ENCODE assay signal across 3 cellular contexts in the genomic region with DNA sequence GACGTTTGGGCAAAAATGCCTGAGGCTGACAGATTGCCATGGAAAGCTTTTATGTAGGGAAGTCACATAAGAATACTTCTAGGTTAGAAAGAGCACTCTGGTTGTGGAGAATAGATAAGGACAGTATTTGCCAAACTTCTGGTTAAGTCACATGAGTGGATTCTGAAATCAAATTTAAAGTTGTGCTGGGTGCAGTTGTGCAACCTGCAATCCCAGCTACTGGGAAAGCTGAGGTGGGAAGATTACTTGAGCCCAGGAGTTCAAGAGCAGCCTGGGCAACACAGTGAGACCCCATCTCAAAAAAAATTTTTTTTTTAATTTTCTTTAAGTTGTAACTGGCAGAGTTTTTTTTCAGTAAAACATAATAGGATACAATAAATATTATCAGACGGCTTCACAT.
TF ChIP-seq lines count a peak whose summit lies in the region.

No MANE protein-coding gene starts in this region.

TF ChIP-seq in HCT116, 20 proteins besides CTCF, POLR2A, EP300 and RAD21:
- TF ChIP-seq EZH2phosphoT487 (IDR thresholded peaks at IDR 0.05; ENCODE audit: borderline replicate concordance) (no peak), JUND (IDR thresholded peaks at IDR 0.05) (no peak), EGR1 (IDR thresholded peaks at IDR 0.05; ENCODE audit: low read depth) (no peak), CEBPB (IDR thresholded peaks at IDR 0.05; ENCODE audit: low read depth) (no peak), ZNF274 (IDR thresholded peaks at IDR 0.05; ENCODE audit: low read depth, low read length) (no peak), ELF1 (IDR thresholded peaks at IDR 0.05; ENCODE audit: borderline replicate concordance, low read depth) (no peak)

TF ChIP-seq in K562, 482 proteins besides CTCF, POLR2A, EP300 and RAD21:
- TF ChIP-seq CBFA2T3 (IDR thresholded peaks at IDR 0.05): 0 out of 2 replicates have a peak, but pooled peaks have one; percentile 28
- TF ChIP-seq KDM1A (IDR thresholded peaks at IDR 0.05): peak in 1 of 2 experiments; percentile 26; a peak in 1 of 4 replicates
- TF ChIP-seq CEBPB (tag; IDR thresholded peaks at IDR 0.05): peak; percentile 31; the same call in 1 of the 2 replicates
- no peak for TF ChIP-seq ZNF707 (CRISPR knock-in tag; conservative IDR thresholded peaks at IDR 0.05)
- TF ChIP-seq, protein P1, sequence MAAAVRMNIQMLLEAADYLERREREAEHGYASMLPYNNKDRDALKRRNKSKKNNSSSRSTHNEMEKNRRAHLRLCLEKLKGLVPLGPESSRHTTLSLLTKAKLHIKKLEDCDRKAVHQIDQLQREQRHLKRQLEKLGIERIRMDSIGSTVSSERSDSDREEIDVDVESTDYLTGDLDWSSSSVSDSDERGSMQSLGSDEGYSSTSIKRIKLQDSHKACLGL (CRISPR knock-in tag; IDR thresholded peaks at IDR 0.05; ENCODE audit: borderline replicate concordance, poor library complexity, severe bottlenecking): no peak
- TF ChIP-seq ZNF507 (tag; conservative IDR thresholded peaks at IDR 0.05): no peak
- peak; percentile 59 for TF ChIP-seq ZNF121 (CRISPR knock-in tag; conservative IDR thresholded peaks at IDR 0.05)

TF ChIP-seq in HepG2, 621 proteins besides CTCF, POLR2A, EP300 and RAD21:
- peak; percentile 82 for TF ChIP-seq ZNF121 (CRISPR knock-in tag; IDR thresholded peaks at IDR 0.05)
- TF ChIP-seq RARG (CRISPR knock-in tag; IDR thresholded peaks at IDR 0.05; ENCODE audit: low read depth): no peak
- TF ChIP-seq, protein P2, sequence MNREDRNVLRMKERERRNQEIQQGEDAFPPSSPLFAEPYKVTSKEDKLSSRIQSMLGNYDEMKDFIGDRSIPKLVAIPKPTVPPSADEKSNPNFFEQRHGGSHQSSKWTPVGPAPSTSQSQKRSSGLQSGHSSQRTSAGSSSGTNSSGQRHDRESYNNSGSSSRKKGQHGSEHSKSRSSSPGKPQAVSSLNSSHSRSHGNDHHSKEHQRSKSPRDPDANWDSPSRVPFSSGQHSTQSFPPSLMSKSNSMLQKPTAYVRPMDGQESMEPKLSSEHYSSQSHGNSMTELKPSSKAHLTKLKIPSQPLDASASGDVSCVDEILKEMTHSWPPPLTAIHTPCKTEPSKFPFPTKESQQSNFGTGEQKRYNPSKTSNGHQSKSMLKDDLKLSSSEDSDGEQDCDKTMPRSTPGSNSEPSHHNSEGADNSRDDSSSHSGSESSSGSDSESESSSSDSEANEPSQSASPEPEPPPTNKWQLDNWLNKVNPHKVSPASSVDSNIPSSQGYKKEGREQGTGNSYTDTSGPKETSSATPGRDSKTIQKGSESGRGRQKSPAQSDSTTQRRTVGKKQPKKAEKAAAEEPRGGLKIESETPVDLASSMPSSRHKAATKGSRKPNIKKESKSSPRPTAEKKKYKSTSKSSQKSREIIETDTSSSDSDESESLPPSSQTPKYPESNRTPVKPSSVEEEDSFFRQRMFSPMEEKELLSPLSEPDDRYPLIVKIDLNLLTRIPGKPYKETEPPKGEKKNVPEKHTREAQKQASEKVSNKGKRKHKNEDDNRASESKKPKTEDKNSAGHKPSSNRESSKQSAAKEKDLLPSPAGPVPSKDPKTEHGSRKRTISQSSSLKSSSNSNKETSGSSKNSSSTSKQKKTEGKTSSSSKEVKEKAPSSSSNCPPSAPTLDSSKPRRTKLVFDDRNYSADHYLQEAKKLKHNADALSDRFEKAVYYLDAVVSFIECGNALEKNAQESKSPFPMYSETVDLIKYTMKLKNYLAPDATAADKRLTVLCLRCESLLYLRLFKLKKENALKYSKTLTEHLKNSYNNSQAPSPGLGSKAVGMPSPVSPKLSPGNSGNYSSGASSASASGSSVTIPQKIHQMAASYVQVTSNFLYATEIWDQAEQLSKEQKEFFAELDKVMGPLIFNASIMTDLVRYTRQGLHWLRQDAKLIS (CRISPR knock-in tag; IDR thresholded peaks at IDR 0.05): no peak
- TF ChIP-seq, protein P3, sequence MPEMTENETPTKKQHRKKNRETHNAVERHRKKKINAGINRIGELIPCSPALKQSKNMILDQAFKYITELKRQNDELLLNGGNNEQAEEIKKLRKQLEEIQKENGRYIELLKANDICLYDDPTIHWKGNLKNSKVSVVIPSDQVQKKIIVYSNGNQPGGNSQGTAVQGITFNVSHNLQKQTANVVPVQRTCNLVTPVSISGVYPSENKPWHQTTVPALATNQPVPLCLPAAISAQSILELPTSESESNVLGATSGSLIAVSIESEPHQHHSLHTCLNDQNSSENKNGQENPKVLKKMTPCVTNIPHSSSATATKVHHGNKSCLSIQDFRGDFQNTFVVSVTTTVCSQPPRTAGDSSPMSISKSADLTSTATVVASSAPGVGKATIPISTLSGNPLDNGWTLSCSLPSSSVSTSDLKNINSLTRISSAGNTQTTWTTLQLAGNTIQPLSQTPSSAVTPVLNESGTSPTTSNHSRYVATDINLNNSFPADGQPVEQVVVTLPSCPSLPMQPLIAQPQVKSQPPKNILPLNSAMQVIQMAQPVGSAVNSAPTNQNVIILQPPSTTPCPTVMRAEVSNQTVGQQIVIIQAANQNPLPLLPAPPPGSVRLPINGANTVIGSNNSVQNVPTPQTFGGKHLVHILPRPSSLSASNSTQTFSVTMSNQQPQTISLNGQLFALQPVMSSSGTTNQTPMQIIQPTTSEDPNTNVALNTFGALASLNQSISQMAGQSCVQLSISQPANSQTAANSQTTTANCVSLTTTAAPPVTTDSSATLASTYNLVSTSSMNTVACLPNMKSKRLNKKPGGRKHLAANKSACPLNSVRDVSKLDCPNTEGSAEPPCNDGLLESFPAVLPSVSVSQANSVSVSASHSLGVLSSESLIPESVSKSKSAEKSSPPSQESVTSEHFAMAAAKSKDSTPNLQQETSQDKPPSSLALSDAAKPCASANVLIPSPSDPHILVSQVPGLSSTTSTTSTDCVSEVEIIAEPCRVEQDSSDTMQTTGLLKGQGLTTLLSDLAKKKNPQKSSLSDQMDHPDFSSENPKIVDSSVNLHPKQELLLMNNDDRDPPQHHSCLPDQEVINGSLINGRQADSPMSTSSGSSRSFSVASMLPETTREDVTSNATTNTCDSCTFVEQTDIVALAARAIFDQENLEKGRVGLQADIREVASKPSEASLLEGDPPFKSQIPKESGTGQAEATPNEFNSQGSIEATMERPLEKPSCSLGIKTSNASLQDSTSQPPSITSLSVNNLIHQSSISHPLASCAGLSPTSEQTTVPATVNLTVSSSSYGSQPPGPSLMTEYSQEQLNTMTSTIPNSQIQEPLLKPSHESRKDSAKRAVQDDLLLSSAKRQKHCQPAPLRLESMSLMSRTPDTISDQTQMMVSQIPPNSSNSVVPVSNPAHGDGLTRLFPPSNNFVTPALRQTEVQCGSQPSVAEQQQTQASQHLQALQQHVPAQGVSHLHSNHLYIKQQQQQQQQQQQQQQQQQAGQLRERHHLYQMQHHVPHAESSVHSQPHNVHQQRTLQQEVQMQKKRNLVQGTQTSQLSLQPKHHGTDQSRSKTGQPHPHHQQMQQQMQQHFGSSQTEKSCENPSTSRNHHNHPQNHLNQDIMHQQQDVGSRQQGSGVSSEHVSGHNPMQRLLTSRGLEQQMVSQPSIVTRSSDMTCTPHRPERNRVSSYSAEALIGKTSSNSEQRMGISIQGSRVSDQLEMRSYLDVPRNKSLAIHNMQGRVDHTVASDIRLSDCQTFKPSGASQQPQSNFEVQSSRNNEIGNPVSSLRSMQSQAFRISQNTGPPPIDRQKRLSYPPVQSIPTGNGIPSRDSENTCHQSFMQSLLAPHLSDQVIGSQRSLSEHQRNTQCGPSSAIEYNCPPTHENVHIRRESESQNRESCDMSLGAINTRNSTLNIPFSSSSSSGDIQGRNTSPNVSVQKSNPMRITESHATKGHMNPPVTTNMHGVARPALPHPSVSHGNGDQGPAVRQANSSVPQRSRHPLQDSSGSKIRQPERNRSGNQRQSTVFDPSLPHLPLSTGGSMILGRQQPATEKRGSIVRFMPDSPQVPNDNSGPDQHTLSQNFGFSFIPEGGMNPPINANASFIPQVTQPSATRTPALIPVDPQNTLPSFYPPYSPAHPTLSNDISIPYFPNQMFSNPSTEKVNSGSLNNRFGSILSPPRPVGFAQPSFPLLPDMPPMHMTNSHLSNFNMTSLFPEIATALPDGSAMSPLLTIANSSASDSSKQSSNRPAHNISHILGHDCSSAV (CRISPR knock-in tag; IDR thresholded peaks at IDR 0.05; ENCODE audit: borderline replicate concordance): no peak
- TF ChIP-seq, protein P4, sequence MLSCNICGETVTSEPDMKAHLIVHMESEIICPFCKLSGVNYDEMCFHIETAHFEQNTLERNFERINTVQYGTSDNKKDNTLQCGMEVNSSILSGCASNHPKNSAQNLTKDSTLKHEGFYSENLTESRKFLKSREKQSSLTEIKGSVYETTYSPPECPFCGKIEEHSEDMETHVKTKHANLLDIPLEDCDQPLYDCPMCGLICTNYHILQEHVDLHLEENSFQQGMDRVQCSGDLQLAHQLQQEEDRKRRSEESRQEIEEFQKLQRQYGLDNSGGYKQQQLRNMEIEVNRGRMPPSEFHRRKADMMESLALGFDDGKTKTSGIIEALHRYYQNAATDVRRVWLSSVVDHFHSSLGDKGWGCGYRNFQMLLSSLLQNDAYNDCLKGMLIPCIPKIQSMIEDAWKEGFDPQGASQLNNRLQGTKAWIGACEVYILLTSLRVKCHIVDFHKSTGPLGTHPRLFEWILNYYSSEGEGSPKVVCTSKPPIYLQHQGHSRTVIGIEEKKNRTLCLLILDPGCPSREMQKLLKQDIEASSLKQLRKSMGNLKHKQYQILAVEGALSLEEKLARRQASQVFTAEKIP (CRISPR knock-in tag; IDR thresholded peaks at IDR 0.05; ENCODE audit: borderline replicate concordance): no peak
- TF ChIP-seq, protein P5, sequence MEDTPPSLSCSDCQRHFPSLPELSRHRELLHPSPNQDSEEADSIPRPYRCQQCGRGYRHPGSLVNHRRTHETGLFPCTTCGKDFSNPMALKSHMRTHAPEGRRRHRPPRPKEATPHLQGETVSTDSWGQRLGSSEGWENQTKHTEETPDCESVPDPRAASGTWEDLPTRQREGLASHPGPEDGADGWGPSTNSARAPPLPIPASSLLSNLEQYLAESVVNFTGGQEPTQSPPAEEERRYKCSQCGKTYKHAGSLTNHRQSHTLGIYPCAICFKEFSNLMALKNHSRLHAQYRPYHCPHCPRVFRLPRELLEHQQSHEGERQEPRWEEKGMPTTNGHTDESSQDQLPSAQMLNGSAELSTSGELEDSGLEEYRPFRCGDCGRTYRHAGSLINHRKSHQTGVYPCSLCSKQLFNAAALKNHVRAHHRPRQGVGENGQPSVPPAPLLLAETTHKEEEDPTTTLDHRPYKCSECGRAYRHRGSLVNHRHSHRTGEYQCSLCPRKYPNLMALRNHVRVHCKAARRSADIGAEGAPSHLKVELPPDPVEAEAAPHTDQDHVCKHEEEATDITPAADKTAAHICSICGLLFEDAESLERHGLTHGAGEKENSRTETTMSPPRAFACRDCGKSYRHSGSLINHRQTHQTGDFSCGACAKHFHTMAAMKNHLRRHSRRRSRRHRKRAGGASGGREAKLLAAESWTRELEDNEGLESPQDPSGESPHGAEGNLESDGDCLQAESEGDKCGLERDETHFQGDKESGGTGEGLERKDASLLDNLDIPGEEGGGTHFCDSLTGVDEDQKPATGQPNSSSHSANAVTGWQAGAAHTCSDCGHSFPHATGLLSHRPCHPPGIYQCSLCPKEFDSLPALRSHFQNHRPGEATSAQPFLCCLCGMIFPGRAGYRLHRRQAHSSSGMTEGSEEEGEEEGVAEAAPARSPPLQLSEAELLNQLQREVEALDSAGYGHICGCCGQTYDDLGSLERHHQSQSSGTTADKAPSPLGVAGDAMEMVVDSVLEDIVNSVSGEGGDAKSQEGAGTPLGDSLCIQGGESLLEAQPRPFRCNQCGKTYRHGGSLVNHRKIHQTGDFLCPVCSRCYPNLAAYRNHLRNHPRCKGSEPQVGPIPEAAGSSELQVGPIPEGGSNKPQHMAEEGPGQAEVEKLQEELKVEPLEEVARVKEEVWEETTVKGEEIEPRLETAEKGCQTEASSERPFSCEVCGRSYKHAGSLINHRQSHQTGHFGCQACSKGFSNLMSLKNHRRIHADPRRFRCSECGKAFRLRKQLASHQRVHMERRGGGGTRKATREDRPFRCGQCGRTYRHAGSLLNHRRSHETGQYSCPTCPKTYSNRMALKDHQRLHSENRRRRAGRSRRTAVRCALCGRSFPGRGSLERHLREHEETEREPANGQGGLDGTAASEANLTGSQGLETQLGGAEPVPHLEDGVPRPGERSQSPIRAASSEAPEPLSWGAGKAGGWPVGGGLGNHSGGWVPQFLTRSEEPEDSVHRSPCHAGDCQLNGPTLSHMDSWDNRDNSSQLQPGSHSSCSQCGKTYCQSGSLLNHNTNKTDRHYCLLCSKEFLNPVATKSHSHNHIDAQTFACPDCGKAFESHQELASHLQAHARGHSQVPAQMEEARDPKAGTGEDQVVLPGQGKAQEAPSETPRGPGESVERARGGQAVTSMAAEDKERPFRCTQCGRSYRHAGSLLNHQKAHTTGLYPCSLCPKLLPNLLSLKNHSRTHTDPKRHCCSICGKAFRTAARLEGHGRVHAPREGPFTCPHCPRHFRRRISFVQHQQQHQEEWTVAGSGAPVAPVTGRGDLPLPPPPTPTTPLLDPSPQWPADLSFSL (CRISPR knock-in tag; IDR thresholded peaks at IDR 0.05): no peak
- TF ChIP-seq ARNTL (CRISPR knock-in tag; IDR thresholded peaks at IDR 0.05): no peak
